Comparison of ENCODE assay signal across 14 cellular contexts in genomic region chr2:140654565-140654964, GRCh38.
"Had no signal": no experiment of that assay in that cellular context is flagged by ENCODE, and none has a peak within 500 bp of the region (broad histone marks: within the 10 kb centered on the region; RNA-seq: fewer than 3 reads in every experiment).

No MANE protein-coding gene starts in this region.

- H3K4me3 ChIP-seq: body of pancreas, pancreas, upper lobe of right lung had no signal

- H3K27me3 ChIP-seq: body of pancreas, pancreas, upper lobe of right lung had no signal

- H3K36me3 ChIP-seq: pancreas, upper lobe of right lung had no signal

- ATAC-seq: body of pancreas, pancreas, upper lobe of right lung, WTC11 had no signal

- H3K4me1 ChIP-seq: body of pancreas, pancreas, upper lobe of right lung had no signal

- H3K9me3 ChIP-seq: body of pancreas, pancreas, upper lobe of right lung had no signal

- H3K27ac ChIP-seq: body of pancreas, pancreas, upper lobe of right lung had no signal

- DNase-seq: activated CD4-positive, alpha-beta T cell treated with anti-CD3 and anti-CD28 coated beads for 48 hours; activated naive CD4-positive, alpha-beta T cell treated with anti-CD3 and anti-CD28 coated beads, Interleukin-2, amount 50 U/mL, for 16 hours; body of pancreas; cerebellar nuclear complex; dermis blood vessel endothelial cell; endodermal cell; erythroblast; foreskin melanocyte; kidney glomerular epithelial cell; pancreas; stimulated activated CD4-positive, alpha-beta T cell treated with anti-CD3 and anti-CD28 coated beads, Interleukin-2, amount 100 ng/mL, for 48 hours; stimulated activated naive CD4-positive, alpha-beta T cell treated with Interleukin-2 at 50 U/mL for 16 hours; upper lobe of right lung had no signal
